Comparison of ENCODE assay signal across 18 cellular contexts in the genomic region with DNA sequence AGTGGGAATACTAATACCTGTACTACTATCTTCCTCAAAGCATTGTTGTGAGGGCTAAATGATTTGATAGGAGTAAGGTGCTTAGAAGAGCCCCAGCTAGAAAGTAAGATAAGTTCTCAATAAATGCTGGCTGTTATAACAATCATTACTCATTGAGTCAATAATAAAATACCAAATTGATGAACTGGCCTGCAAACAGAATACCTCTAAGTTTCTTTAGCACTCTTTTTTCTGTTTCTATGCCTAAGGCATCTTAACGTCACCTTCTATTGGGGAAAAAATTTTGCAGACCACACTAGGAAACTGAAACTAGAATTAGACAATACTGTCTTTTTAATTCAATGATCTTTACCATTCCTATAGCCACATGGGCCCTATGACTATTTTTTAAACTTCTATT. TPM values are rescaled to one million over a fixed set of nuclear protein-coding genes. Genes with fewer than 3 reads are reported as not detected.
DNase-seq lines count a peak whose midpoint lies in the region; ATAC-seq, FAIRE-seq and TF ChIP-seq lines count a peak whose summit lies in the region.
"Had no signal": no experiment of that assay in that cellular context is flagged by ENCODE, and none has a peak within 500 bp of the region (broad histone marks: within the 10 kb centered on the region; RNA-seq: fewer than 3 reads in every experiment).

No MANE protein-coding gene starts in this region.

- H3K4me1 Mint-ChIP-seq in endodermal cell, result peaks cover 38% of the 10 kb centered on the region
- H3K4me1 Mint-ChIP-seq in natural killer cell treated with Interleukin-12 subunit alpha and Interleukin-12 subunit beta and Interleukin-15 and Interleukin-18, amount 100 ng/mL, for 72 hours (ENCODE audit: low read depth in 2 of 2), result no peaks in the 10 kb centered on the region
- H3K4me1 Mint-ChIP-seq: B cell had no signal

- H3K36me3 Mint-ChIP-seq in endodermal cell (ENCODE audit: low read depth), result peaks cover 2% of the 10 kb centered on the region
- no peaks in the 10 kb centered on the region for H3K36me3 Mint-ChIP-seq in natural killer cell treated with Interleukin-12 subunit alpha and Interleukin-12 subunit beta and Interleukin-15 and Interleukin-18, amount 100 ng/mL, for 72 hours

- H3K27me3 Mint-ChIP-seq in endodermal cell (ENCODE audit: insufficient read depth), result peaks cover 8% of the 10 kb centered on the region
- peaks cover 13 to 41% of the 10 kb centered on the region in 2 donors for H3K27me3 Mint-ChIP-seq in natural killer cell treated with Interleukin-12 subunit alpha and Interleukin-12 subunit beta and Interleukin-15 and Interleukin-18, amount 100 ng/mL, for 72 hours

- H3K4me1 ChIP-seq in RWPE2 (ENCODE audit: insufficient read depth, poor library complexity, severe bottlenecking), result peaks cover 24% of the 10 kb centered on the region
- no peaks in the 10 kb centered on the region for H3K4me1 ChIP-seq in endodermal cell (ENCODE audit: control insufficient read depth, insufficient read depth, low read length)
- peaks cover 33% of the 10 kb centered on the region for H3K4me1 ChIP-seq in keratinocyte (ENCODE audit: control insufficient read depth, extremely low read depth, insufficient read depth, low read length)

- dilution Hi-C loops in keratinocyte (cut with MboI; ENCODE audit: extremely low pct_ligation_motif_present, low sequenced_read_pairs), result loop anchor here (25.0 kb wide), 1 partner anchor 201 kb away; no protein-coding TSS in a partner anchor

- no peak overlapping the region for H3K9ac ChIP-seq in endodermal cell (ENCODE audit: extremely low read depth, low read length, poor library complexity, severe bottlenecking)
- H3K9ac ChIP-seq in keratinocyte (ENCODE audit: control insufficient read depth, extremely low read depth, insufficient read depth, low read length), result peak overlapping the region; percentile 26

- peak; percentile 8 for DNase-seq in ELR (ENCODE audit: low read depth)
- no peak for DNase-seq in RWPE2 (ENCODE audit: low spot score)
- DNase-seq in endodermal cell, result no peak
- no peak for DNase-seq in keratinocyte (ENCODE audit: low read depth, low spot score)
- no peak for DNase-seq in natural killer cell treated with Interleukin-12 subunit alpha and Interleukin-12 subunit beta and Interleukin-15 and Interleukin-18, amount 100 ng/mL, for 72 hours (ENCODE audit: low spot score)
- DNase-seq in activated T-cell treated with anti-CD3 and anti-CD28 coated beads, Interleukin-2, amount 50 U/mL, for 48 hours, result no peak
- no peak for DNase-seq in SW480 (ENCODE audit: low spot score)
- DNase-seq: C1 segment of cervical spinal cord; CD4-positive, alpha-beta T cell; DMS79; HCEC 1CT; HFFc6 had no signal

- FAIRE-seq in keratinocyte (lab: Jason Lieb, UNC), result no peak
- FAIRE-seq: G401.6, HTR-8/SVneo had no signal

- H3K79me2 ChIP-seq in keratinocyte (ENCODE audit: control insufficient read depth, insufficient read depth, low read length), result no peaks in the 10 kb centered on the region

- no peaks in the 10 kb centered on the region for H3K9me1 ChIP-seq in keratinocyte (ENCODE audit: control insufficient read depth, extremely low read depth, insufficient read depth, low read length)

- WGBS in endodermal cell (ENCODE audit: insufficient coverage in 1 of 2, insufficient read length in 1 of 2), 2 experiments, result 85 to 100% methylated on average over 1 of the region's 1 CpG

- TF ChIP-seq CTCF in RWPE2 (IDR thresholded peaks at IDR 0.05; ENCODE audit: poor library complexity, severe bottlenecking) (no peak), endodermal cell (conservative IDR thresholded peaks at IDR 0.05) (no peak), keratinocyte (optimal IDR thresholded peaks at IDR 0.05 in 1 of 3, IDR thresholded peaks at IDR 0.05 in 1 of 3, conservative IDR thresholded peaks at IDR 0.05 in 1 of 3; ENCODE audit: extremely low read depth in 1 of 3, insufficient read depth in 2 of 3, low read length in 3 of 3) (no peak)

- no peak overlapping the region for H2AFZ ChIP-seq in keratinocyte (ENCODE audit: control insufficient read depth, low read length)

- peak overlapping the region; percentile 10 for H3K4me2 ChIP-seq in keratinocyte (ENCODE audit: control insufficient read depth, extremely low read depth, insufficient read depth, low read depth, low read length)

- H3K27ac Mint-ChIP-seq in endodermal cell, result no peak overlapping the region
- H3K27ac Mint-ChIP-seq in natural killer cell treated with Interleukin-12 subunit alpha and Interleukin-12 subunit beta and Interleukin-15 and Interleukin-18, amount 100 ng/mL, for 72 hours, result no peak overlapping the region
- H3K27ac Mint-ChIP-seq: B cell; CD4-positive, alpha-beta T cell; HFFc6 had no signal

- H3K27me3 ChIP-seq in RWPE2 (ENCODE audit: insufficient read depth, poor library complexity, severe bottlenecking) (no peaks in the 10 kb centered on the region), endodermal cell (ENCODE audit: control insufficient read depth, insufficient read depth, low read length, poor library complexity, severe bottlenecking) (no peaks in the 10 kb centered on the region), keratinocyte (ENCODE audit: control insufficient read depth, extremely low read depth, insufficient read depth, low read length) (no peaks in the 10 kb centered on the region)

- peak; percentile 86 for ATAC-seq in RWPE2 (ENCODE audit: low read depth)
- ATAC-seq in natural killer cell treated with Interleukin-12 subunit alpha and Interleukin-12 subunit beta and Interleukin-15 and Interleukin-18, amount 100 ng/mL, for 72 hours, result no peak
- ATAC-seq in HG03280 (IDR thresholded peaks at IDR 0.05; ENCODE audit: unreplicated experiment), result no peak
- ATAC-seq: HepG2 had no signal

- no peak overlapping the region for H3K4me3 Mint-ChIP-seq in endodermal cell
- H3K4me3 Mint-ChIP-seq in natural killer cell treated with Interleukin-12 subunit alpha and Interleukin-12 subunit beta and Interleukin-15 and Interleukin-18, amount 100 ng/mL, for 72 hours, result no peak overlapping the region
- H3K4me3 Mint-ChIP-seq: B cell; CD4-positive, alpha-beta T cell; HFFc6 had no signal

- no peaks in the 10 kb centered on the region for H4K20me1 ChIP-seq in keratinocyte (ENCODE audit: control insufficient read depth, extremely low read depth, insufficient read depth, low read length)

- H3K9me3 Mint-ChIP-seq in endodermal cell, result no peaks in the 10 kb centered on the region
- H3K9me3 Mint-ChIP-seq in natural killer cell treated with Interleukin-12 subunit alpha and Interleukin-12 subunit beta and Interleukin-15 and Interleukin-18, amount 100 ng/mL, for 72 hours, result no peaks in the 10 kb centered on the region
- H3K9me3 Mint-ChIP-seq: CD4-positive, alpha-beta T cell; HFFc6 had no signal

- H3K27ac ChIP-seq in RWPE2 (ENCODE audit: poor library complexity, severe bottlenecking) (peak overlapping the region; percentile 58), endodermal cell (ENCODE audit: low read depth, low read length) (no peak overlapping the region), keratinocyte (ENCODE audit: control insufficient read depth, insufficient read depth, low read length) (peak overlapping the region; percentile 57)

- H3K36me3 ChIP-seq in RWPE2 (ENCODE audit: low read depth) (no peaks in the 10 kb centered on the region), endodermal cell (ENCODE audit: control insufficient read depth, insufficient read depth, low read length) (no peaks in the 10 kb centered on the region), keratinocyte (ENCODE audit: control insufficient read depth in 2 of 2, extremely low read depth in 1 of 2, insufficient read depth in 2 of 2, low read length in 2 of 2) (no peaks in the 10 kb centered on the region)

- no peak overlapping the region for H3K4me3 ChIP-seq in RWPE2 (ENCODE audit: severe bottlenecking)
- peak overlapping the region; percentile 73 for H3K4me3 ChIP-seq in endodermal cell (ENCODE audit: low read length)
- no peak overlapping the region for H3K4me3 ChIP-seq in keratinocyte (ENCODE audit: control insufficient read depth in 2 of 3, extremely low read depth in 1 of 3, insufficient read depth in 2 of 3, low read depth in 1 of 3, low read length in 3 of 3)

- H3K9me3 ChIP-seq in RWPE2 (ENCODE audit: severe bottlenecking) (no peaks in the 10 kb centered on the region), endodermal cell (ENCODE audit: control insufficient read depth, low read length) (no peaks in the 10 kb centered on the region), keratinocyte (ENCODE audit: control insufficient read depth, low read depth, low read length) (no peaks in the 10 kb centered on the region)

RNA-seq across cellular contexts. Expression of a gene that starts 1.2 kb away (rescaled TPM):
- total RNA-seq in endodermal cell, result 1 to 10 TPM; 1.8 to 8.5 TPM
- polyA plus RNA-seq in endodermal cell (2013, experiment 1 of 2), result 4.4 TPM
- 5.3 TPM for polyA plus RNA-seq in endodermal cell (2013, experiment 2 of 2)
- 0.79 to 1.4 TPM (median 1.3 TPM) in 3 replicates for polyA plus RNA-seq in keratinocyte
- 5.7 TPM for polyA plus RNA-seq in keratinocyte (2011; ENCODE audit: low read depth)
- 0.86 and 2.1 TPM in 2 replicates for polyA plus RNA-seq in keratinocyte (2011; cell fraction: cytosol; rRNA removed)
- polyA plus RNA-seq in keratinocyte (2011; cell fraction: nucleus; rRNA removed), result 1.0 and 1.3 TPM in 2 replicates
- polyA plus RNA-seq in keratinocyte (2012; ENCODE audit: low replicate concordance), result 0.52 and 1.4 TPM in 2 replicates
- 0.59 to 0.77 TPM in 2 of 3 replicates, not detected in the other for polyA minus RNA-seq in keratinocyte
- not detected for polyA minus RNA-seq in keratinocyte (2011; cell fraction: cytosol; rRNA and poly(A)+ RNA removed)
- not detected in 2 replicates for polyA minus RNA-seq in keratinocyte (2011; cell fraction: nucleus; rRNA and poly(A)+ RNA removed)
- total RNA-seq in natural killer cell treated with Interleukin-12 subunit alpha and Interleukin-12 subunit beta and Interleukin-15 and Interleukin-18, amount 100 ng/mL, for 72 hours, result not detected
- total RNA-seq: A172 had no signal
